In genomic region chr9:137406876-137407589, GRCh38 we compare ENCODE assay signal across 7 cellular contexts.
DNase-seq lines count a peak whose midpoint lies in the region; ATAC-seq and TF ChIP-seq lines count a peak whose summit lies in the region.

No MANE protein-coding gene starts in this region.

- H3K9me3 ChIP-seq in mucosa of stomach (ENCODE audit: control insufficient read depth, low read length) = no peaks in the 10 kb centered on the region

- no peaks in the 10 kb centered on the region for H3K27me3 ChIP-seq in mucosa of stomach (ENCODE audit: control insufficient read depth, insufficient read depth, low read length)

- peak; percentile 46 for ATAC-seq in GM18498 (IDR thresholded peaks at IDR 0.05; ENCODE audit: unreplicated experiment)

- TF ChIP-seq CTCF in epithelial cell of esophagus (IDR thresholded peaks at IDR 0.05; ENCODE audit: insufficient read depth, low read depth, low read length, missing control alignments) = peak; percentile 43

- no peaks in the 10 kb centered on the region for H3K36me3 ChIP-seq in mucosa of stomach (ENCODE audit: control insufficient read depth, insufficient read depth, low read length)

- H3K4me3 ChIP-seq in epithelial cell of esophagus (ENCODE audit: low read length) (peak overlapping the region; percentile 21), mucosa of stomach (ENCODE audit: low read length) (no peak overlapping the region)

- DNase-seq in NCI-H2227 (lab: John Stamatoyannopoulos, UW; ENCODE audit: unreplicated experiment) = peak; percentile 76
- peak; percentile 39 for DNase-seq in activated T-cell treated with anti-CD3 and anti-CD28 coated beads for 4 hours
- DNase-seq in epithelial cell of esophagus (ENCODE audit: low read depth) = peak; percentile 66
- DNase-seq in stimulated activated CD8-positive, alpha-beta memory T cell treated with anti-CD3 and anti-CD28 coated beads, Interleukin-7, amount 100 ng/mL, for 48 hours (ENCODE audit: extremely low read depth in 1 of 2, low read depth in 1 of 2) = peak; percentile 21 to 38
- DNase-seq in SKM-1 treated with dmso at 0.1 percent for 144 hours (lab: John Stamatoyannopoulos, UW; ENCODE audit: unreplicated experiment) = no peak

- peak overlapping the region; percentile 43 for H3K9ac ChIP-seq in mucosa of stomach (ENCODE audit: low read length)

- H3K4me1 ChIP-seq in mucosa of stomach (ENCODE audit: control insufficient read depth, insufficient read depth, low read length) = peaks cover 26% of the 10 kb centered on the region
